ENCODE assay signal across 2 cellular contexts in genomic region chr2:68559692-68560091, GRCh38.
TF ChIP-seq lines count a peak whose summit lies in the region.

No MANE protein-coding gene starts in this region.

TF ChIP-seq in IMR-90, 13 proteins besides CTCF, POLR2A, EP300 and RAD21:
- TF ChIP-seq SMC3 (IDR thresholded peaks at IDR 0.05; ENCODE audit: low read depth, low read length), result no peak
- TF ChIP-seq RCOR1 (IDR thresholded peaks at IDR 0.05; ENCODE audit: insufficient replicate concordance, low read length), result no peak
- TF ChIP-seq NFE2L2 (IDR thresholded peaks at IDR 0.05; ENCODE audit: low read depth, low read length), result no peak
- TF ChIP-seq BHLHE40 (IDR thresholded peaks at IDR 0.05; ENCODE audit: low read depth, low read length), result no peak
- TF ChIP-seq CHD1 (IDR thresholded peaks at IDR 0.05; ENCODE audit: low read depth, low read length), result no peak
- TF ChIP-seq MAZ (IDR thresholded peaks at IDR 0.05; ENCODE audit: borderline replicate concordance, low read depth, low read length), result no peak
- TF ChIP-seq USF2 (IDR thresholded peaks at IDR 0.05; ENCODE audit: low read depth, low read length), result no peak

TF ChIP-seq in K562, 482 proteins besides CTCF, POLR2A, EP300 and RAD21:
- TF ChIP-seq TAF15 (IDR thresholded peaks at IDR 0.05; ENCODE audit: low read depth, low read length) (no peak), BHLHE40 (IDR thresholded peaks at IDR 0.05; ENCODE audit: low read length) (no peak), PCBP2 (IDR thresholded peaks at IDR 0.05; ENCODE audit: low read depth, low read length, poor library complexity, severe bottlenecking) (no peak), RBM39 (optimal IDR thresholded peaks at IDR 0.05; ENCODE audit: low read depth, low read length) (no peak), ETV5 (CRISPR knock-in tag; IDR thresholded peaks at IDR 0.05; ENCODE audit: low read depth) (no peak), ETS1 (conservative IDR thresholded peaks at IDR 0.05; ENCODE audit: control insufficient read depth, low read depth, low read length) (no peak), MAFK (IDR thresholded peaks at IDR 0.05; ENCODE audit: low read length) (no peak), RBM22 (IDR thresholded peaks at IDR 0.05; ENCODE audit: low read depth, low read length, poor library complexity, severe bottlenecking) (no peak), PHB (CRISPR knock-in tag; IDR thresholded peaks at IDR 0.05) (no peak), OTX1 (CRISPR knock-in tag; IDR thresholded peaks at IDR 0.05) (no peak), ZBTB9 (CRISPR knock-in tag; IDR thresholded peaks at IDR 0.05) (no peak), ZNF217 (CRISPR knock-in tag; IDR thresholded peaks at IDR 0.05) (no peak), ZNF165 (CRISPR knock-in tag; IDR thresholded peaks at IDR 0.05; ENCODE audit: borderline replicate concordance) (no peak), NKRF (IDR thresholded peaks at IDR 0.05; ENCODE audit: borderline replicate concordance) (no peak), CBX8 (IDR thresholded peaks at IDR 0.05; ENCODE audit: borderline replicate concordance, extremely low read depth, low read depth, low read length, poor library complexity, severe bottlenecking) (no peak)
